1 cellular context compared by ENCODE assay signal in the genomic region with DNA sequence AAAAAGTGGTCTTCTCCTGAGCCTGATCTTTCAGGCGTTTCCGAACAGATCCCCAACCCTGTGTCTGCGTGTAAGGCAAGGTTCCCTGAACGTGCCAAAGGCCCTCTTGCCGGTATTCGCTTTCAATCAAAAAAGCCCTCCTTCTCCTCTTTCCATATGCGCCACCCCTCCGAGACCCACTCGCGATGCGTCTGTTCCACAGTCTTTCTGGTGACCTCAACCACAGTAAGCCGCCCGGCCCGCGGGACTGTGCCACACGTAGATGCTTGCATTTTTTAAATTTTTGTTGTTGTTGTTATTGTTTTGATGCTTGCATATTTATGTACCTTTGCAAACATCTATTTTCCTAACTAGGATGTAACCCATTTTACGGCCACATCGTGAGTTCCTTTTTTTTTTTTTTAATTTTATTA.
TF ChIP-seq lines count a peak whose summit lies in the region.

No MANE protein-coding gene starts in this region.

TF ChIP-seq in GM23338, 12 proteins besides CTCF, POLR2A, EP300 and RAD21 (continued from another document):
- TF ChIP-seq, protein P1, sequence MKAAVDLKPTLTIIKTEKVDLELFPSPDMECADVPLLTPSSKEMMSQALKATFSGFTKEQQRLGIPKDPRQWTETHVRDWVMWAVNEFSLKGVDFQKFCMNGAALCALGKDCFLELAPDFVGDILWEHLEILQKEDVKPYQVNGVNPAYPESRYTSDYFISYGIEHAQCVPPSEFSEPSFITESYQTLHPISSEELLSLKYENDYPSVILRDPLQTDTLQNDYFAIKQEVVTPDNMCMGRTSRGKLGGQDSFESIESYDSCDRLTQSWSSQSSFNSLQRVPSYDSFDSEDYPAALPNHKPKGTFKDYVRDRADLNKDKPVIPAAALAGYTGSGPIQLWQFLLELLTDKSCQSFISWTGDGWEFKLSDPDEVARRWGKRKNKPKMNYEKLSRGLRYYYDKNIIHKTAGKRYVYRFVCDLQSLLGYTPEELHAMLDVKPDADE (IDR thresholded peaks at IDR 0.05) = no peak
- TF ChIP-seq, protein P2, sequence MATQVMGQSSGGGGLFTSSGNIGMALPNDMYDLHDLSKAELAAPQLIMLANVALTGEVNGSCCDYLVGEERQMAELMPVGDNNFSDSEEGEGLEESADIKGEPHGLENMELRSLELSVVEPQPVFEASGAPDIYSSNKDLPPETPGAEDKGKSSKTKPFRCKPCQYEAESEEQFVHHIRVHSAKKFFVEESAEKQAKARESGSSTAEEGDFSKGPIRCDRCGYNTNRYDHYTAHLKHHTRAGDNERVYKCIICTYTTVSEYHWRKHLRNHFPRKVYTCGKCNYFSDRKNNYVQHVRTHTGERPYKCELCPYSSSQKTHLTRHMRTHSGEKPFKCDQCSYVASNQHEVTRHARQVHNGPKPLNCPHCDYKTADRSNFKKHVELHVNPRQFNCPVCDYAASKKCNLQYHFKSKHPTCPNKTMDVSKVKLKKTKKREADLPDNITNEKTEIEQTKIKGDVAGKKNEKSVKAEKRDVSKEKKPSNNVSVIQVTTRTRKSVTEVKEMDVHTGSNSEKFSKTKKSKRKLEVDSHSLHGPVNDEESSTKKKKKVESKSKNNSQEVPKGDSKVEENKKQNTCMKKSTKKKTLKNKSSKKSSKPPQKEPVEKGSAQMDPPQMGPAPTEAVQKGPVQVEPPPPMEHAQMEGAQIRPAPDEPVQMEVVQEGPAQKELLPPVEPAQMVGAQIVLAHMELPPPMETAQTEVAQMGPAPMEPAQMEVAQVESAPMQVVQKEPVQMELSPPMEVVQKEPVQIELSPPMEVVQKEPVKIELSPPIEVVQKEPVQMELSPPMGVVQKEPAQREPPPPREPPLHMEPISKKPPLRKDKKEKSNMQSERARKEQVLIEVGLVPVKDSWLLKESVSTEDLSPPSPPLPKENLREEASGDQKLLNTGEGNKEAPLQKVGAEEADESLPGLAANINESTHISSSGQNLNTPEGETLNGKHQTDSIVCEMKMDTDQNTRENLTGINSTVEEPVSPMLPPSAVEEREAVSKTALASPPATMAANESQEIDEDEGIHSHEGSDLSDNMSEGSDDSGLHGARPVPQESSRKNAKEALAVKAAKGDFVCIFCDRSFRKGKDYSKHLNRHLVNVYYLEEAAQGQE (IDR thresholded peaks at IDR 0.05; ENCODE audit: unreplicated experiment) = no peak
